Comparison of ENCODE assay signal across 8 cellular contexts in the genomic region with DNA sequence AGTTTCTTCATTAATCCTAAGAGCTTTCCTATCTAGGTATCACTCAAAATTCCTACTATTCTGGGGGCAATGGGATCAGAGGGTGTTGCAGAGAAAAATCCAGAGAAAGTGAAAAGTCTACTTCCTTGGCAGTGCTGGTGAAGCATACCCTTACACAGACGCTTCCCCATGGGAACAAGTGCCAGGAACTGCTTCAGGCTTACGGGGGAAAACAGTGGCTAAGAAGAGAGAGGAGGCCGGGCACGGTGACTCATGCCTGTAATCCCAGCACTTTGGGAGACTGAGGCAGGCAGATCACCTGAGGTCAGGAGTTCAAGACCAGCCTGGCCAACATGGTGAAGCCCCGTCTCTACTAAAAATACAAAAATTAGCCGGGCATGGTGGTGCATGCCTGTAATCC. TPM values are rescaled to one million over a fixed set of nuclear protein-coding genes. Genes with fewer than 3 reads are reported as not detected.
DNase-seq lines count a peak whose midpoint lies in the region; ATAC-seq and TF ChIP-seq lines count a peak whose summit lies in the region.
"Not testable (repeated sequence)": the region's sequence is repeated elsewhere in the genome, so short reads cannot be mapped to it uniquely, and the experiment has no call there.

No MANE protein-coding gene starts in this region.

- H3K14ac ChIP-seq in mesenchymal stem cell (ENCODE audit: low read length in 2 of 2): not testable (repeated sequence)

- peaks cover 69% of the 10 kb centered on the region for H3K4me1 ChIP-seq in CD8-positive, alpha-beta memory T cell (ENCODE audit: insufficient read depth, low read length)
- H3K4me1 ChIP-seq in Panc1 (ENCODE audit: control insufficient read depth, insufficient read depth, low read length) (peaks cover 56% of the 10 kb centered on the region), esophagus squamous epithelium (peaks cover 58 to 95% (median 67%) of the 10 kb centered on the region in 3 donors), mesenchymal stem cell (ENCODE audit: control insufficient read depth, insufficient read depth, low read depth, low read length) (peaks cover 37% of the 10 kb centered on the region), rectal smooth muscle tissue (ENCODE audit: control insufficient read depth, insufficient read depth, low read length) (peaks cover 26% of the 10 kb centered on the region)

- H2AK5ac ChIP-seq in mesenchymal stem cell (ENCODE audit: low read length, severe bottlenecking): not testable (repeated sequence)

- not testable (repeated sequence) for H3K36me3 ChIP-seq in CD8-positive, alpha-beta memory T cell (ENCODE audit: insufficient read depth, low read length); Panc1 (ENCODE audit: control insufficient read depth, insufficient read depth, low read length); rectal smooth muscle tissue (ENCODE audit: control insufficient read depth, insufficient read depth, low read length)
- H3K36me3 ChIP-seq in esophagus squamous epithelium (peaks cover 0 to 11% (median 0%) of the 10 kb centered on the region in 3 donors), mesenchymal stem cell (ENCODE audit: control insufficient read depth in 1 of 2, insufficient read depth in 2 of 2, low read depth in 1 of 2, low read length in 2 of 2) (peaks cover 13 to 15% of the 10 kb centered on the region in 2 experiments)

- 22 to 32% methylated on average over 5 of the region's 6 CpGs for WGBS in esophagus squamous epithelium, 2 donors
- WGBS in mesenchymal stem cell: 83% methylated on average over 6 of the region's 6 CpGs

- DNase-seq in CD8-positive, alpha-beta memory T cell; Panc1 (ENCODE audit: low read depth, low spot score); activated T-cell treated with anti-CD3 and anti-CD28 coated beads, Interleukin-2, amount 50 U/mL, for 72 hours; esophagus squamous epithelium (lab: John Stamatoyannopoulos, UW); mesenchymal stem cell; type B pancreatic cell (ENCODE audit: extremely low spot score, unreplicated experiment): not testable (repeated sequence)

- intact Hi-C loops in Panc1 (cut with micrococcal nuclease; ENCODE audit: unreplicated experiment); esophagus squamous epithelium (cut with DNase I): not testable (repeated sequence)

- not testable (repeated sequence) for H4K8ac ChIP-seq in mesenchymal stem cell (ENCODE audit: low read length)

- H3K27me3 Mint-ChIP-seq in CD8-positive, alpha-beta memory T cell; activated T-cell treated with anti-CD3 and anti-CD28 coated beads, Interleukin-2, amount 50 U/mL, for 72 hours (ENCODE audit: low read depth); type B pancreatic cell: not testable (repeated sequence)
- peaks cover 19% of the 10 kb centered on the region for H3K27me3 Mint-ChIP-seq in brain

- H2BK15ac ChIP-seq in mesenchymal stem cell (ENCODE audit: low read depth, poor library complexity, severe bottlenecking): not testable (repeated sequence)

- not testable (repeated sequence) for H3K79me1 ChIP-seq in mesenchymal stem cell (replicated peaks; ENCODE audit: low read length, poor library complexity, severe bottlenecking)

- peak overlapping the region; percentile 95 for H3K9ac ChIP-seq in mesenchymal stem cell (ENCODE audit: low read length)
- not testable (repeated sequence) for H3K9ac ChIP-seq in rectal smooth muscle tissue (ENCODE audit: low read length)

- not testable (repeated sequence) for H3K9me3 Mint-ChIP-seq in CD8-positive, alpha-beta memory T cell; activated T-cell treated with anti-CD3 and anti-CD28 coated beads, Interleukin-2, amount 50 U/mL, for 72 hours; brain; type B pancreatic cell

- H3K27ac Mint-ChIP-seq in CD8-positive, alpha-beta memory T cell: peak overlapping the region in 7 of 8 donors; percentile 80 to 96 (median 90)
- peak overlapping the region; percentile 82 for H3K27ac Mint-ChIP-seq in activated T-cell treated with anti-CD3 and anti-CD28 coated beads, Interleukin-2, amount 50 U/mL, for 72 hours
- H3K27ac Mint-ChIP-seq in brain (peak overlapping the region in 2 of 5 experiments; percentile 38 to 94), type B pancreatic cell (peak overlapping the region; percentile 100)

- not testable (repeated sequence) for H3K4ac ChIP-seq in mesenchymal stem cell (ENCODE audit: low read depth in 1 of 2, low read length in 2 of 2)

- H2AFZ ChIP-seq in mesenchymal stem cell (ENCODE audit: low read depth, low read length): not testable (repeated sequence)

- ATAC-seq in Panc1; activated T-cell treated with anti-CD3 and anti-CD28 coated beads, Interleukin-2, amount 50 U/mL, for 72 hours (replicated peaks in 1 of 2): not testable (repeated sequence)

- not testable (repeated sequence) for H3K23ac ChIP-seq in mesenchymal stem cell (ENCODE audit: low read length in 2 of 2)

- CTCF ChIA-PET in CD8-positive, alpha-beta memory T cell (lab: Charles Lee): interaction anchor here (1.6 to 4.9 kb wide), 3 partner anchors 10 to 15 kb away, joined by 7 to 50 read pairs (median 10); no protein-coding TSS in a partner anchor
- CTCF ChIA-PET in Panc1 (lab: Charles Lee): interaction anchor here (0.6 kb wide), 1 partner anchor 11 kb away, joined by 3 read pairs; no protein-coding TSS in a partner anchor

- not testable (repeated sequence) for H2BK12ac ChIP-seq in mesenchymal stem cell (ENCODE audit: low read length in 2 of 2)

- peaks cover 71 to 82% (median 76%) of the 10 kb centered on the region in 3 donors for H3K4me1 Mint-ChIP-seq in CD8-positive, alpha-beta memory T cell
- H3K4me1 Mint-ChIP-seq in activated T-cell treated with anti-CD3 and anti-CD28 coated beads, Interleukin-2, amount 50 U/mL, for 72 hours (ENCODE audit: low read depth): peaks cover 74% of the 10 kb centered on the region
- peaks cover 42% of the 10 kb centered on the region for H3K4me1 Mint-ChIP-seq in brain
- H3K4me1 Mint-ChIP-seq in type B pancreatic cell (ENCODE audit: unreplicated experiment): peaks cover 53% of the 10 kb centered on the region

- not testable (repeated sequence) for BruUV-seq in Panc1 (replicated peaks; lab: Mats Ljungman, UMichigan)

- not testable (repeated sequence) for H2BK120ac ChIP-seq in mesenchymal stem cell (ENCODE audit: low read depth, low read length)

- H3K36me3 Mint-ChIP-seq in CD8-positive, alpha-beta memory T cell: peaks cover 0 to 36% (median 7%) of the 10 kb centered on the region in 3 donors
- H3K36me3 Mint-ChIP-seq in activated T-cell treated with anti-CD3 and anti-CD28 coated beads, Interleukin-2, amount 50 U/mL, for 72 hours (ENCODE audit: insufficient read depth in 2 of 2); brain; type B pancreatic cell: not testable (repeated sequence)

- not testable (repeated sequence) for H3K27me3 ChIP-seq in CD8-positive, alpha-beta memory T cell (ENCODE audit: insufficient read depth, low read length, poor library complexity, severe bottlenecking); Panc1 (ENCODE audit: control insufficient read depth, insufficient read depth, low read length); esophagus squamous epithelium; mesenchymal stem cell (ENCODE audit: control insufficient read depth in 1 of 2, insufficient read depth in 1 of 2, low read length in 2 of 2); rectal smooth muscle tissue (ENCODE audit: control insufficient read depth, insufficient read depth, low read length)

- H4K91ac ChIP-seq in mesenchymal stem cell (ENCODE audit: low read length): not testable (repeated sequence)

- not testable (repeated sequence) for H3K4me2 ChIP-seq in mesenchymal stem cell (ENCODE audit: low read length, poor library complexity, severe bottlenecking)

- not testable (repeated sequence) for TF ChIP-seq POLR2A in esophagus squamous epithelium (IDR thresholded peaks at IDR 0.05)

- in situ Hi-C loops in Panc1 (cut with HindIII; ENCODE audit: low pct_unique_long_range_greater_than_20kb, low sequenced_read_pairs): not testable (repeated sequence)

- POLR2A ChIA-PET in CD8-positive, alpha-beta memory T cell (lab: Charles Lee): interaction anchor here (0.7 to 5.2 kb wide), 2 partner anchors 15 to 58 kb away, joined by 4 to 66 read pairs; no protein-coding TSS in a partner anchor
- POLR2A ChIA-PET in Panc1 (lab: Charles Lee): interaction anchor here (0.7 kb wide), 1 partner anchor 15 kb away, joined by 13 read pairs; no protein-coding TSS in a partner anchor

- not testable (repeated sequence) for H3K18ac ChIP-seq in mesenchymal stem cell (ENCODE audit: low read depth in 1 of 2, low read length in 2 of 2)

- TF ChIP-seq CTCF in Panc1 (IDR thresholded peaks at IDR 0.05); brain (conservative IDR thresholded peaks at IDR 0.05); esophagus squamous epithelium (IDR thresholded peaks at IDR 0.05); type B pancreatic cell (conservative IDR thresholded peaks at IDR 0.05): not testable (repeated sequence)

- H3K9me3 ChIP-seq in CD8-positive, alpha-beta memory T cell (ENCODE audit: low read length); Panc1 (ENCODE audit: control insufficient read depth, insufficient read depth, low read depth, low read length); esophagus squamous epithelium; mesenchymal stem cell (ENCODE audit: control insufficient read depth, low read length): not testable (repeated sequence)

- H3K4me3 ChIP-seq in CD8-positive, alpha-beta memory T cell (ENCODE audit: low read length): peak overlapping the region; percentile 80
- not testable (repeated sequence) for H3K4me3 ChIP-seq in Panc1 (ENCODE audit: low read depth in 2 of 2, low read length in 2 of 2)
- H3K4me3 ChIP-seq in esophagus squamous epithelium (peak overlapping the region in 3 of 4 donors; percentile 66 to 95 (median 91)), mesenchymal stem cell (ENCODE audit: insufficient read depth in 1 of 2, low read depth in 1 of 2, low read length in 2 of 2) (peak overlapping the region in 1 of 2 experiments; percentile 97), rectal smooth muscle tissue (ENCODE audit: low read length) (peak overlapping the region; percentile 22)

- H2BK5ac ChIP-seq in mesenchymal stem cell (ENCODE audit: low read depth, low read length, poor library complexity, severe bottlenecking): not testable (repeated sequence)

- H3K4me3 Mint-ChIP-seq in CD8-positive, alpha-beta memory T cell: peak overlapping the region; percentile 82 to 97 (median 85)
- H3K4me3 Mint-ChIP-seq in activated T-cell treated with anti-CD3 and anti-CD28 coated beads, Interleukin-2, amount 50 U/mL, for 72 hours: peak overlapping the region; percentile 85 to 87
- H3K4me3 Mint-ChIP-seq in brain (peak overlapping the region in 3 of 5 experiments; percentile 15 to 72 (median 21)), type B pancreatic cell (peak overlapping the region; percentile 97)

- H3K27ac ChIP-seq in CD8-positive, alpha-beta memory T cell (ENCODE audit: low read depth, low read length); mesenchymal stem cell (ENCODE audit: low read length, poor library complexity, severe bottlenecking); rectal smooth muscle tissue (ENCODE audit: low read depth, low read length): not testable (repeated sequence)
- H3K27ac ChIP-seq in Panc1 (ENCODE audit: low read length): peak overlapping the region; percentile 34
- peak overlapping the region; percentile 77 to 100 (median 99) for H3K27ac ChIP-seq in esophagus squamous epithelium

RNA-seq across cellular contexts. Expression of a gene that starts 2.8 kb away (rescaled TPM):
- 100 to 1,000 TPM; 211 to 217 TPM for total RNA-seq in CD8-positive, alpha-beta memory T cell
- 292 TPM for polyA plus RNA-seq in CD8-positive, alpha-beta memory T cell
- total RNA-seq in Panc1 (2021; ENCODE audit: unreplicated experiment) (241 TPM), esophagus squamous epithelium (100 to 1,000 TPM; 131 to 243 (median 163) TPM), type B pancreatic cell (ENCODE audit: low replicate concordance) (122 and 248 TPM in 2 replicates)
- 310 TPM for polyA plus RNA-seq in Panc1 (2012; ENCODE audit: insufficient read length)
- total RNA-seq in activated T-cell treated with anti-CD3 and anti-CD28 coated beads, Interleukin-2, amount 50 U/mL, for 72 hours: 100 to 1,000 TPM; 207 to 229 TPM
- 165 TPM for polyA plus RNA-seq in brain (ENCODE audit: insufficient read depth, low read depth, low replicate concordance)
- 670 TPM for polyA plus RNA-seq in mesenchymal stem cell (2013, experiment 1 of 2)
- polyA plus RNA-seq in mesenchymal stem cell (2013, experiment 2 of 2): 665 TPM

Comparison
In these comparisons a context has a peak if more than half of its experiments do, and no peak if none do; other contexts are left out.
1. H3K4me3 Mint-ChIP-seq: peak in every context shown above with its lines; median percentile 97 in type B pancreatic cell; 86 in activated T-cell treated with anti-CD3 and anti-CD28 coated beads, Interleukin-2, amount 50 U/mL, for 72 hours; 85 in CD8-positive, alpha-beta memory T cell; 21 in brain.